In the genomic region with DNA sequence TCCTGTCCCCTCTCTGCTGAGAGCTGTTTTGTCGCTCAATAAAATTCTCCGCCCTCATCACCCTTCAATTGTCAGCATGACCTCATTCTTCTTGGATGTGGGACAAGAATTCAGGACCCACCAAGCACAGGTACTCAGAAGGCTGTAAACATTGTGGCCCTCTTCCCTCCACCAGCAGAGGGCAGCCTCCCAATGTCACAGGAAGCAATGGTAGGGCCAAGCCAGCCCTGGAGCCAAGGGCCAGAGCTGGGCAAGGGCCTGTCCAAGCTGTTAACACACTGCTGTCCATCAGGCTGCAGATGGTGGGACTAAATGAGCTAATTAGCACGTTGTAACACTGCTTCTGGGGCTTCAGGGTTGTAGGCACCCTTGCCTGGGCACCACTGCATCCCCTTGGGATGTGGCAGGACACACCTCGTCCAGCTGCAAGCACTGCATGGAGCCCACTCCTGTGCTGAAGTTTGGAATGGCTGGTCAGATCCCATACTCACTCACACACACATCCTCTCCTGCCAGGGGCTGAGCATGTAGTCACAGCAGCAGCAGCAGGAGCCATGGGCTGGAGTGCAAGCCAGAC, we compare ENCODE assay signal across 10 cellular contexts.
DNase-seq lines count a peak whose midpoint lies in the region; ATAC-seq, FAIRE-seq and TF ChIP-seq lines count a peak whose summit lies in the region.
"Had no signal": no experiment of that assay in that cellular context is flagged by ENCODE, and none has a peak within 500 bp of the region (broad histone marks: within the 10 kb centered on the region; RNA-seq: fewer than 3 reads in every experiment).

No MANE protein-coding gene starts in this region.

- H3K9ac ChIP-seq in GM12878 (ENCODE audit: control insufficient read depth, insufficient read depth, low read length): no peak overlapping the region

- H3K36me3 ChIP-seq in GM12878 (ENCODE audit: control insufficient read depth in 2 of 2, insufficient read depth in 2 of 2, low read length in 1 of 2) (no peaks in the 10 kb centered on the region), mucosa of descending colon (ENCODE audit: low read depth) (no peaks in the 10 kb centered on the region)
- H3K36me3 ChIP-seq: tibial artery had no signal

- POLR2A ChIA-PET in GM12878 (lab: Charles Lee): interaction anchor here (1.1 kb wide), 1 partner anchor 61 kb away, joined by 6 read pairs; no protein-coding TSS in a partner anchor

- H3K9me3 ChIP-seq in GM12878 (replicated peaks; ENCODE audit: control insufficient read depth, insufficient read depth, low read length) (peaks cover 2% of the 10 kb centered on the region; the same call in 1 of the 3 replicates), mucosa of descending colon (peaks cover 5% of the 10 kb centered on the region)

- no peak for FAIRE-seq in GM12878 (lab: Jason Lieb, UNC)
- FAIRE-seq: RCC 7860 had no signal

- peak; percentile 85 for ATAC-seq in GM12878
- ATAC-seq in mucosa of descending colon: peak; percentile 60
- no peak for ATAC-seq in GM21528 (IDR thresholded peaks at IDR 0.05; ENCODE audit: low FRiP score, unreplicated experiment)

- peak; percentile 46; the same call in 1 of the 2 replicates for TF ChIP-seq RAD21 in Ishikawa (IDR thresholded peaks at IDR 0.05; ENCODE audit: low read depth)
- peak; percentile 50 for TF ChIP-seq RAD21 in GM12878 (IDR thresholded peaks at IDR 0.05; ENCODE audit: insufficient read depth, low read depth, low read length)

- intact Hi-C loops in GM12878 (cut with micrococcal nuclease; ENCODE audit: unreplicated experiment): loop anchor here (1.0 kb wide), 1 partner anchor 86 kb away; no protein-coding TSS in a partner anchor
- intact Hi-C loops in mucosa of descending colon (cut with DNase I, micrococcal nuclease): no loop called here

- H3K27ac ChIP-seq in GM12878 (ENCODE audit: control insufficient read depth, insufficient read depth): no peak overlapping the region
- H3K27ac ChIP-seq: tibial artery had no signal

- no peak overlapping the region for H3K4me3 ChIP-seq in GM12878
- H3K4me3 ChIP-seq in mucosa of descending colon: no peak overlapping the region
- H3K4me3 ChIP-seq: tibial artery had no signal

- in situ Hi-C loops in GM12878 (cut with MboI): no loop called here

- H3K79me2 ChIP-seq in GM12878 (ENCODE audit: control insufficient read depth, insufficient read depth, low read length): no peaks in the 10 kb centered on the region

- no peak overlapping the region for H3K4me2 ChIP-seq in GM12878 (ENCODE audit: control insufficient read depth, insufficient read depth)

- 50% methylated on average over 4 of the region's 4 CpGs for WGBS in GM12878 (ENCODE audit: insufficient coverage, insufficient replicate concordance, low lambda C conversion rate, missing lambda C conversion rate)

- RAD21 ChIA-PET in GM12878 (lab: Charles Lee; ENCODE audit: unreplicated experiment): no interaction called here

- CTCF ChIA-PET in GM12878 (lab: Yijun Ruan, JAX): interaction anchor here (1.2 kb wide), 2 partner anchors 180 to 985 kb away, joined by 3 read pairs; no protein-coding TSS in a partner anchor

- BruUV-seq in GM12878 (replicated peaks; lab: Mats Ljungman, UMichigan): no TSS peak

- TF ChIP-seq CTCF in GM12878 (IDR thresholded peaks at IDR 0.05 in 2 of 3, conservative IDR thresholded peaks at IDR 0.05 in 1 of 3; ENCODE audit: control insufficient read depth in 2 of 3, extremely low read depth in 1 of 3, insufficient read depth in 1 of 3, low read depth in 3 of 3, low read length in 3 of 3) (peak; percentile 34 to 62 (median 52)), mucosa of descending colon (IDR thresholded peaks at IDR 0.05) (no peak)

- SMC1A ChIA-PET in GM12878 (lab: Charles Lee; ENCODE audit: uncharacterized antibody, unreplicated experiment): interaction anchor here (0.6 kb wide), 1 partner anchor 245 kb away, joined by 3 read pairs; a partner anchor contains a TSS

- no peaks in the 10 kb centered on the region for H4K20me1 ChIP-seq in GM12878 (ENCODE audit: control insufficient read depth, insufficient read depth)

- TF ChIP-seq POLR2A in GM12878 (IDR thresholded peaks at IDR 0.05; ENCODE audit: low read depth, low read length): no peak

- TF ChIP-seq EP300 in Ishikawa (IDR thresholded peaks at IDR 0.05; ENCODE audit: borderline replicate concordance) (no peak), GM12878 (IDR thresholded peaks at IDR 0.05; ENCODE audit: borderline replicate concordance in 1 of 2, control insufficient read depth in 1 of 2, low read depth in 2 of 2, low read length in 2 of 2) (no peak)

- no peaks in the 10 kb centered on the region for H3K27me3 ChIP-seq in GM12878 (replicated peaks in 1 of 2; ENCODE audit: control insufficient read depth in 2 of 2, insufficient read depth in 2 of 2, low read length in 1 of 2)
- H3K27me3 ChIP-seq: tibial artery had no signal

- peaks cover 6% of the 10 kb centered on the region; the same call in 1 of the 2 replicates for H3K4me1 ChIP-seq in GM12878 (ENCODE audit: control insufficient read depth, insufficient read depth, low read length)
- H3K4me1 ChIP-seq in mucosa of descending colon (ENCODE audit: low read depth): peaks cover 6% of the 10 kb centered on the region

- no peak overlapping the region for H2AFZ ChIP-seq in GM12878 (ENCODE audit: control insufficient read depth, low read depth, low read length)

- peak; percentile 34 for DNase-seq in DMS 273 (lab: John Stamatoyannopoulos, UW; ENCODE audit: unreplicated experiment)
- no peak for DNase-seq in DMS 273 treated with DMSO at 0.1 percent for 48 hours (lab: John Stamatoyannopoulos, UW)
- DNase-seq in GM12878 (ENCODE audit: low read depth, low spot score): no peak
- DNase-seq in mucosa of descending colon: peak in 1 of 3 donors; percentile 37
- DNase-seq in NCI-H2227 treated with DMSO at 0.1 percent for 48 hours (lab: John Stamatoyannopoulos, UW): no peak
- DNase-seq in NCI-H1930 (lab: John Stamatoyannopoulos, UW): no peak
- DNase-seq: tibial artery had no signal

TF ChIP-seq in Ishikawa, 13 proteins besides CTCF, POLR2A, EP300 and RAD21 (continues in another document):
- TF ChIP-seq ZBTB7A (IDR thresholded peaks at IDR 0.05; ENCODE audit: low read depth): no peak
- TF ChIP-seq CEBPB (IDR thresholded peaks at IDR 0.05): no peak
- TF ChIP-seq EGR1 (IDR thresholded peaks at IDR 0.05): no peak
- TF ChIP-seq TCF12 (IDR thresholded peaks at IDR 0.05; ENCODE audit: low read depth): no peak
- TF ChIP-seq TEAD4 (IDR thresholded peaks at IDR 0.05): no peak
- no peak for TF ChIP-seq CREB1 (IDR thresholded peaks at IDR 0.05; ENCODE audit: low read depth)
- TF ChIP-seq, protein P1, sequence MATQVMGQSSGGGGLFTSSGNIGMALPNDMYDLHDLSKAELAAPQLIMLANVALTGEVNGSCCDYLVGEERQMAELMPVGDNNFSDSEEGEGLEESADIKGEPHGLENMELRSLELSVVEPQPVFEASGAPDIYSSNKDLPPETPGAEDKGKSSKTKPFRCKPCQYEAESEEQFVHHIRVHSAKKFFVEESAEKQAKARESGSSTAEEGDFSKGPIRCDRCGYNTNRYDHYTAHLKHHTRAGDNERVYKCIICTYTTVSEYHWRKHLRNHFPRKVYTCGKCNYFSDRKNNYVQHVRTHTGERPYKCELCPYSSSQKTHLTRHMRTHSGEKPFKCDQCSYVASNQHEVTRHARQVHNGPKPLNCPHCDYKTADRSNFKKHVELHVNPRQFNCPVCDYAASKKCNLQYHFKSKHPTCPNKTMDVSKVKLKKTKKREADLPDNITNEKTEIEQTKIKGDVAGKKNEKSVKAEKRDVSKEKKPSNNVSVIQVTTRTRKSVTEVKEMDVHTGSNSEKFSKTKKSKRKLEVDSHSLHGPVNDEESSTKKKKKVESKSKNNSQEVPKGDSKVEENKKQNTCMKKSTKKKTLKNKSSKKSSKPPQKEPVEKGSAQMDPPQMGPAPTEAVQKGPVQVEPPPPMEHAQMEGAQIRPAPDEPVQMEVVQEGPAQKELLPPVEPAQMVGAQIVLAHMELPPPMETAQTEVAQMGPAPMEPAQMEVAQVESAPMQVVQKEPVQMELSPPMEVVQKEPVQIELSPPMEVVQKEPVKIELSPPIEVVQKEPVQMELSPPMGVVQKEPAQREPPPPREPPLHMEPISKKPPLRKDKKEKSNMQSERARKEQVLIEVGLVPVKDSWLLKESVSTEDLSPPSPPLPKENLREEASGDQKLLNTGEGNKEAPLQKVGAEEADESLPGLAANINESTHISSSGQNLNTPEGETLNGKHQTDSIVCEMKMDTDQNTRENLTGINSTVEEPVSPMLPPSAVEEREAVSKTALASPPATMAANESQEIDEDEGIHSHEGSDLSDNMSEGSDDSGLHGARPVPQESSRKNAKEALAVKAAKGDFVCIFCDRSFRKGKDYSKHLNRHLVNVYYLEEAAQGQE (IDR thresholded peaks at IDR 0.05; ENCODE audit: low read depth): no peak

TF ChIP-seq in GM12878, 131 proteins besides CTCF, POLR2A, EP300 and RAD21:
- TF ChIP-seq NBN (IDR thresholded peaks at IDR 0.05): no peak
- peak; percentile 34; the same call in 1 of the 2 replicates for TF ChIP-seq SMC3 (IDR thresholded peaks at IDR 0.05; ENCODE audit: borderline replicate concordance, low read length)
